Comparison of ENCODE assay signal across 10 cellular contexts in the genomic region with DNA sequence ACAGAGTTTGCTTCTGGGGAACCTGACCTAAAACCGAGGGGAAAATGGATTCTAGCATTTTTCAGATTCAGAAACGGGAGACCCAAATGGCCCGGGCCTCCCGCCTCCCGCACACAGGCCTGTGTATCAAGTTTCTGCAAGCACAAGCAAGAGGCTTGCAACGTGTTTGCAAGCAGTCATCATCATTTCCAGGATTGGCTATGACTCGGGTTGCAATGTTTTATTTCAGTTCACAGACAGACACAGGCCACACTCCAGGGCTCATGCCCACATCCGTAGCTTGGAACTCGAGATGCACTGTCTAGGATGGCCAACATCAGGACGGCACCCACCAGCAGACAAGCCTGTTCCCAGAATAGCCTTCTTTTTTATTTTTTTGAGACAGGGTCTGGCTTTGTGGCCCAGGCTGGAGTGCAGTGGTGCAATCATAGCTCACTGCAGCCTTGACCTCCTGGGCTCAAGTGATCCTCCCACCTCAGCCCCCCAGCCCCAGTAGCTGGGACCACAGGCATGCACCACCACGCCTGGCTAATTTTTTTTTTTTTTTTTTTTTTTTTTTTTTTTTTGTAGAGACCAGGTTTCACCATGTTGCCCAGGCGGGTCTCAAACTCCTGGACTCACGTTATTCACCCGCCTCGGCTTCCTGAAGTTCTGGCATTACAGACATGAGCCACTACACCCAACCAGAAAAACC.
DNase-seq lines count a peak whose midpoint lies in the region; ATAC-seq and TF ChIP-seq lines count a peak whose summit lies in the region.
"Had no signal": no experiment of that assay in that cellular context is flagged by ENCODE, and none has a peak within 500 bp of the region (broad histone marks: within the 10 kb centered on the region; RNA-seq: fewer than 3 reads in every experiment).

No MANE protein-coding gene starts in this region.

- H4K20me1 ChIP-seq in PC-3 (ENCODE audit: low read length): no peaks in the 10 kb centered on the region

- no peaks in the 10 kb centered on the region for H3K36me3 Mint-ChIP-seq in T-helper 2 cell treated with Interferon-gamma antibody and Interleukin-4, amounts not matched to agents 5 μg/mL and 100 μg/mL, for 36 hours (ENCODE audit: low read depth)
- H3K36me3 Mint-ChIP-seq in memory B cell: no peaks in the 10 kb centered on the region

- H3K9me3 Mint-ChIP-seq in T-helper 2 cell treated with Interferon-gamma antibody and Interleukin-4, amounts not matched to agents 5 μg/mL and 100 μg/mL, for 36 hours: no peaks in the 10 kb centered on the region
- H3K9me3 Mint-ChIP-seq in memory B cell: no peaks in the 10 kb centered on the region

- H3K79me2 ChIP-seq in PC-3 (ENCODE audit: low read length): no peaks in the 10 kb centered on the region

- no TSS peak for BruUV-seq in PC-3 (replicated peaks; lab: Mats Ljungman, UMichigan)

- no peak overlapping the region for H3K4me2 ChIP-seq in PC-3 (ENCODE audit: low read length)

- CTCF ChIA-PET in PC-3 (lab: Charles Lee): no interaction called here

- H3K27me3 ChIP-seq in duodenal mucosa (ENCODE audit: control insufficient read depth in 1 of 2, insufficient read depth in 2 of 2, low read length in 2 of 2): no peaks in the 10 kb centered on the region
- H3K27me3 ChIP-seq in tibial artery: no peaks in the 10 kb centered on the region
- H3K27me3 ChIP-seq in PC-3 (ENCODE audit: low read length): no peaks in the 10 kb centered on the region

- H3K4me1 Mint-ChIP-seq in T-helper 2 cell treated with Interferon-gamma antibody and Interleukin-4, amounts not matched to agents 5 μg/mL and 100 μg/mL, for 36 hours (ENCODE audit: low read depth): peaks cover 9% of the 10 kb centered on the region
- H3K4me1 Mint-ChIP-seq in memory B cell: peaks cover 10% of the 10 kb centered on the region

- H3K27ac ChIP-seq in duodenal mucosa (ENCODE audit: low read depth, low read length) (no peak overlapping the region), tibial artery (peak overlapping the region; percentile 53 to 69), PC-3 (ENCODE audit: low read length) (no peak overlapping the region)
- H3K27ac ChIP-seq: VCaP had no signal

- no peaks in the 10 kb centered on the region for H3K9me2 ChIP-seq in PC-3 (replicated peaks; ENCODE audit: low read length)

- peak overlapping the region; percentile 58 for H3K4me3 Mint-ChIP-seq in T-helper 2 cell treated with Interferon-gamma antibody and Interleukin-4, amounts not matched to agents 5 μg/mL and 100 μg/mL, for 36 hours
- peak overlapping the region; percentile 39 for H3K4me3 Mint-ChIP-seq in memory B cell

- no peak overlapping the region for H2AFZ ChIP-seq in PC-3 (ENCODE audit: low read length)

- intact Hi-C loops in tibial artery (cut with DNase I; ENCODE audit: low total_unique reads) (no loop called here), PC-3 (cut with micrococcal nuclease) (no loop called here)

- H3K9ac ChIP-seq in duodenal mucosa (ENCODE audit: low read depth in 1 of 2, low read length in 2 of 2): no peak overlapping the region
- H3K9ac ChIP-seq in PC-3 (ENCODE audit: low read length): no peak overlapping the region

- H3K9me3 ChIP-seq in duodenal mucosa (ENCODE audit: control insufficient read depth in 1 of 2, low read length in 2 of 2): no peaks in the 10 kb centered on the region
- no peaks in the 10 kb centered on the region for H3K9me3 ChIP-seq in tibial artery
- H3K9me3 ChIP-seq in PC-3 (ENCODE audit: low read length): no peaks in the 10 kb centered on the region

- H3K36me3 ChIP-seq in duodenal mucosa (ENCODE audit: control insufficient read depth in 1 of 2, insufficient read depth in 2 of 2, low read length in 2 of 2) (no peaks in the 10 kb centered on the region), tibial artery (no peaks in the 10 kb centered on the region), PC-3 (ENCODE audit: low read depth, low read length) (no peaks in the 10 kb centered on the region)

- ATAC-seq in memory B cell (ENCODE audit: low read depth) (no peak), PC-3 (no peak), GM19467 (IDR thresholded peaks at IDR 0.05; ENCODE audit: unreplicated experiment) (no peak)

- no peaks in the 10 kb centered on the region for H3K27me3 Mint-ChIP-seq in T-helper 2 cell treated with Interferon-gamma antibody and Interleukin-4, amounts not matched to agents 5 μg/mL and 100 μg/mL, for 36 hours (ENCODE audit: low read depth)
- H3K27me3 Mint-ChIP-seq in memory B cell: peaks cover 7% of the 10 kb centered on the region

- H3K4me1 ChIP-seq in duodenal mucosa (ENCODE audit: control insufficient read depth in 1 of 2, insufficient read depth in 2 of 2, low read length in 2 of 2): peaks cover 14 to 16% of the 10 kb centered on the region in 2 donors
- peaks cover 0 to 19% (median 9%) of the 10 kb centered on the region in 4 donors for H3K4me1 ChIP-seq in tibial artery
- H3K4me1 ChIP-seq in PC-3 (ENCODE audit: insufficient read depth, low read length): 0 out of 2 replicates have a peak, but pooled peaks cover 3% of the 10 kb centered on the region

- H3K4me3 ChIP-seq in duodenal mucosa (ENCODE audit: low read depth in 1 of 2, low read length in 2 of 2): peak overlapping the region; percentile 56 to 62
- peak overlapping the region; percentile 46 for H3K4me3 ChIP-seq in tibial artery
- H3K4me3 ChIP-seq in PC-3 (ENCODE audit: low read length): no peak overlapping the region

- TF ChIP-seq CTCF in tibial artery (IDR thresholded peaks at IDR 0.05): no peak
- TF ChIP-seq CTCF in PC-3 (conservative IDR thresholded peaks at IDR 0.05; ENCODE audit: low read depth, low read length): no peak

- DNase-seq in T-helper 2 cell treated with Interferon-gamma antibody and Interleukin-4, amounts not matched to agents 5 μg/mL and 100 μg/mL, for 36 hours (ENCODE audit: low spot score): no peak
- DNase-seq in T-helper 2 cell (no peak), memory B cell (ENCODE audit: low spot score in 2 of 2) (no peak), tibial artery (peak in 1 of 2 donors; percentile 24), PC-3 (no peak), superior temporal gyrus (ENCODE audit: extremely low spot score) (no peak)
- DNase-seq: ACHN had no signal

- H3F3A ChIP-seq in PC-3 (ENCODE audit: low read length, unreplicated experiment): no peaks in the 10 kb centered on the region

- POLR2A ChIA-PET in PC-3 (lab: Charles Lee; ENCODE audit: unreplicated experiment): no interaction called here

- H3K27ac Mint-ChIP-seq in T-helper 2 cell treated with Interferon-gamma antibody and Interleukin-4, amounts not matched to agents 5 μg/mL and 100 μg/mL, for 36 hours: no peak overlapping the region
- no peak overlapping the region for H3K27ac Mint-ChIP-seq in memory B cell

Comparison
In these comparisons a context has a peak if more than half of its experiments do, and no peak if none do; other contexts are left out.
1. H3K27ac ChIP-seq: peak in tibial artery (2 of 2); none in duodenal mucosa (single experiment) and PC-3 (single experiment).